11 cellular contexts compared by ENCODE assay signal in genomic region chr14:75821828-75822521, GRCh38.
A peak's percentile ranks its signal among the peaks of the same experiment; 100 is the strongest.
DNase-seq lines count a peak whose midpoint lies in the region; ATAC-seq and TF ChIP-seq lines count a peak whose summit lies in the region.
"Had no signal": no experiment of that assay in that cellular context is flagged by ENCODE, and none has a peak within 500 bp of the region (broad histone marks: within the 10 kb centered on the region; RNA-seq: fewer than 3 reads in every experiment).

No MANE protein-coding gene starts in this region.

- peak overlapping the region; percentile 67 for H3K27ac ChIP-seq in colonic mucosa
- H3K27ac ChIP-seq: BLaER1 treated with 17β-estradiol and CSF1 and Interleukin-3, amounts not matched to agents 10 nM and 100 nM had no signal

- H3K4me1 ChIP-seq in colonic mucosa: peaks cover 20% of the 10 kb centered on the region
- H3K4me1 ChIP-seq: BLaER1 treated with 17β-estradiol and CSF1 and Interleukin-3, amounts not matched to agents 10 nM and 100 nM had no signal

- H3K4me3 ChIP-seq in AG10803 (ENCODE audit: low read length): no peak overlapping the region
- no peak overlapping the region for H3K4me3 ChIP-seq in colonic mucosa
- H3K4me3 ChIP-seq: BLaER1 treated with 17β-estradiol and CSF1 and Interleukin-3, amounts not matched to agents 10 nM and 100 nM had no signal

- DNase-seq in AG10803 (ENCODE audit: low read depth) (peak; percentile 44), NCI-H128 (lab: John Stamatoyannopoulos, UW; ENCODE audit: unreplicated experiment) (peak; percentile 18), colonic mucosa (no peak), NCI-H146 treated with DMSO at 0.1 percent for 48 hours (lab: John Stamatoyannopoulos, UW; ENCODE audit: unreplicated experiment) (no peak)
- DNase-seq in stimulated activated CD4-positive, alpha-beta T cell treated with anti-CD3 and anti-CD28 coated beads, Interleukin-2, amount 100 ng/mL, for 24 hours: no peak
- DNase-seq: KBM-7 had no signal

- TF ChIP-seq CTCF in AG10803 (conservative IDR thresholded peaks at IDR 0.05; ENCODE audit: low read length) (no peak), colonic mucosa (IDR thresholded peaks at IDR 0.05) (no peak), nephron (IDR thresholded peaks at IDR 0.05; ENCODE audit: unreplicated experiment in 3 of 3) (no peak)

- no peaks in the 10 kb centered on the region for H3K9me3 ChIP-seq in colonic mucosa
- H3K9me3 ChIP-seq: BLaER1 treated with 17β-estradiol and CSF1 and Interleukin-3, amounts not matched to agents 10 nM and 100 nM had no signal

- H3K36me3 Mint-ChIP-seq in nephron (ENCODE audit: low read depth): peaks cover 22% of the 10 kb centered on the region

- H3K27ac Mint-ChIP-seq in nephron: peak overlapping the region; percentile 81 to 99 (median 97)
- H3K27ac Mint-ChIP-seq: T-helper 2 cell treated with Interferon-gamma antibody and Interleukin-4, amounts not matched to agents 5 μg/mL and 100 μg/mL, for 36 hours had no signal

- no peaks in the 10 kb centered on the region for H3K9me3 Mint-ChIP-seq in nephron
- H3K9me3 Mint-ChIP-seq: T-helper 2 cell treated with Interferon-gamma antibody and Interleukin-4, amounts not matched to agents 5 μg/mL and 100 μg/mL, for 36 hours had no signal

- no peaks in the 10 kb centered on the region for H3K36me3 ChIP-seq in colonic mucosa

- ATAC-seq in HG02610 (IDR thresholded peaks at IDR 0.05; ENCODE audit: unreplicated experiment) (no peak), HG02642 (IDR thresholded peaks at IDR 0.05; ENCODE audit: poor library complexity, unreplicated experiment) (no peak)

- peak overlapping the region in 1 of 3 experiments; percentile 44 for H3K4me3 Mint-ChIP-seq in nephron
- H3K4me3 Mint-ChIP-seq: T-helper 2 cell treated with Interferon-gamma antibody and Interleukin-4, amounts not matched to agents 5 μg/mL and 100 μg/mL, for 36 hours had no signal

- H3K9ac ChIP-seq in colonic mucosa (ENCODE audit: low read depth in 2 of 2, low read length in 2 of 2): peak overlapping the region in 1 of 2 donors; percentile 22
- H3K9ac ChIP-seq: BLaER1 treated with 17β-estradiol and CSF1 and Interleukin-3, amounts not matched to agents 10 nM and 100 nM had no signal

- peaks cover 63% of the 10 kb centered on the region for H3K4me1 Mint-ChIP-seq in nephron

- no peaks in the 10 kb centered on the region for H3K27me3 Mint-ChIP-seq in nephron (ENCODE audit: low read depth)

- intact Hi-C loops in colonic mucosa (cut with DNase I): no loop called here

- H3K27me3 ChIP-seq in colonic mucosa: no peaks in the 10 kb centered on the region
- H3K27me3 ChIP-seq: BLaER1 treated with 17β-estradiol and CSF1 and Interleukin-3, amounts not matched to agents 10 nM and 100 nM had no signal

Comparison
In these comparisons a context has a peak if more than half of its experiments do, and no peak if none do; other contexts are left out.
1. DNase-seq: peak in AG10803 (single experiment) and NCI-H128 (single experiment); none in colonic mucosa (single experiment), NCI-H146 treated with DMSO at 0.1 percent for 48 hours (single experiment) and stimulated activated CD4-positive, alpha-beta T cell treated with anti-CD3 and anti-CD28 coated beads, Interleukin-2, amount 100 ng/mL, for 24 hours (0 of 2).